1 cellular context compared by ENCODE assay signal in the genomic region with DNA sequence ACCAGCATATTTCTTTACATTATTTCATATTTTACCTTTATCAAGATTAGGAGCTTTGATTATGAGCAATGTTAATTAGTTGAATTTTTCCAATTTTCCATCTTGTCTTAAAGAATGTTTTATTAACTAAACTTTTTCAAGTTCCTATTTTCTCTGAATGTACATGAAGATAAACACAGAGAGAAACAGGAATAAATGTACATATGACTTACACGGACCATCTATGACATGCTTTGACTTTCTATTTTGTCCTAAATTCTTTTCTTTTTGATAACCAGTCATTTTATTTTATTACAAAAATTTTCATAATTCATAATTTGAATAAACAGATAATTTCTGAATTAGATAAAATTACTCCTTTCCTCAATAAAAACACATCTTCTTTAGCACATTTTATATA.
TF ChIP-seq lines count a peak whose summit lies in the region.

No MANE protein-coding gene starts in this region.

TF ChIP-seq in GM23338, 12 proteins besides CTCF, POLR2A, EP300 and RAD21 (continued from another document):
- no peak for TF ChIP-seq REST (IDR thresholded peaks at IDR 0.05; ENCODE audit: unreplicated experiment)
